Comparison of ENCODE assay signal across 29 cellular contexts in the genomic region with DNA sequence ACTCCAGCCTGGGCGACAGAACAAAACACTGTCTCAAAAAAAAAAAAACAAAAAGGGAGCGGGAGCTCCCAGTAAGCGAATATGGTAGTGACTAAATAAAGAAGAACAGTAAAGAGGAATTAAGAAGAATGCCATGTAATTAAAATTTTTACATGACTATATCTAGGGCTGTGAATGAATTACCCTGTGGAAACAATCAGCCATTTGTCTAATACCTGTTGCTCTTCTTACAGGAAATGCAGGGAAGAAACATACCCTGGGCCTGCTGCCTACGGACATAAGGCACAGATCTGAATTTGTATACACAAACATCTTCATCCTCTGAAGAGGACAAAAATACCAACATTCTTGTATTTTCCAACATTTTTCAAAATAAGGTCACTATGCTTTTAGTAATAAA. TPM values are rescaled to one million over a fixed set of nuclear protein-coding genes. Genes with fewer than 3 reads are reported as not detected.
DNase-seq lines count a peak whose midpoint lies in the region; ATAC-seq and TF ChIP-seq lines count a peak whose summit lies in the region.
"Had no signal": no experiment of that assay in that cellular context is flagged by ENCODE, and none has a peak within 500 bp of the region (broad histone marks: within the 10 kb centered on the region; RNA-seq: fewer than 3 reads in every experiment).

No MANE protein-coding gene starts in this region.

- intact Hi-C loops in MCF 10A (cut with micrococcal nuclease) (no loop called here), breast epithelium (cut with DNase I; ENCODE audit: low total_unique reads) (no loop called here), ascending aorta (cut with DNase I) (loop anchor here (5.0 kb wide), 1 partner anchor 43 kb away; no protein-coding TSS in a partner anchor)

- WGBS in suprapubic skin = 67% methylated on average over 4 of the region's 4 CpGs

- no peaks in the 10 kb centered on the region for H3K36me3 Mint-ChIP-seq in MCF 10A (ENCODE audit: insufficient read depth, unreplicated experiment)
- H3K36me3 Mint-ChIP-seq: naive B cell had no signal

- BruUV-seq in MCF 10A (replicated peaks; lab: Mats Ljungman, UMichigan) = no TSS peak

- CTCF ChIA-PET in MCF 10A (lab: Yijun Ruan, JAX) = interaction anchor here (1.2 kb wide), 2 partner anchors 8 to 207 kb away, joined by 3 read pairs; no protein-coding TSS in a partner anchor

- peak overlapping the region; percentile 49 for H3K27ac Mint-ChIP-seq in MCF 10A (ENCODE audit: low read depth, unreplicated experiment)
- H3K27ac Mint-ChIP-seq: activated CD4-positive, alpha-beta memory T cell treated with anti-CD3 and anti-CD28 coated beads, Interleukin-2, amount 10 ng/mL, durations not matched to agents 7 days and 5 days; activated naive CD8-positive, alpha-beta T cell treated with anti-CD3 and anti-CD28 coated beads, Interleukin-2, amount 50 U/mL, for 24 hours; naive B cell; T-helper 17 cell had no signal

- peaks cover 0 to 26% of the 10 kb centered on the region in 2 donors for H3K4me1 ChIP-seq in breast epithelium
- H3K4me1 ChIP-seq in ascending aorta = peaks cover 7 to 35% of the 10 kb centered on the region in 2 donors
- H3K4me1 ChIP-seq in iPS-20b (ENCODE audit: insufficient read depth, low read length) = peaks cover 50% of the 10 kb centered on the region
- peaks cover 60% of the 10 kb centered on the region for H3K4me1 ChIP-seq in suprapubic skin
- H3K4me1 ChIP-seq: prostate gland had no signal

- H3K27ac ChIP-seq in breast epithelium = peak overlapping the region in 1 of 2 donors; percentile 61
- H3K27ac ChIP-seq in ascending aorta = peak overlapping the region; percentile 4 to 8
- no peak overlapping the region for H3K27ac ChIP-seq in iPS-20b (ENCODE audit: low read length)
- H3K27ac ChIP-seq in suprapubic skin = peak overlapping the region; percentile 50
- H3K27ac ChIP-seq: 22Rv1; BLaER1 treated with 17β-estradiol and CSF1 and Interleukin-3, amounts not matched to agents 10 nM and 100 nM; GM23248; prostate gland; transverse colon had no signal

- H3K4me1 Mint-ChIP-seq in MCF 10A (ENCODE audit: insufficient read depth, unreplicated experiment) = peaks cover 38% of the 10 kb centered on the region
- H3K4me1 Mint-ChIP-seq: activated CD4-positive, alpha-beta memory T cell treated with anti-CD3 and anti-CD28 coated beads, Interleukin-2, amount 10 ng/mL, durations not matched to agents 7 days and 5 days; activated naive CD8-positive, alpha-beta T cell treated with anti-CD3 and anti-CD28 coated beads, Interleukin-2, amount 50 U/mL, for 24 hours; naive B cell; T-helper 17 cell had no signal

- no peak for ATAC-seq in GM19452 (IDR thresholded peaks at IDR 0.05; ENCODE audit: unreplicated experiment)
- ATAC-seq: activated naive CD8-positive, alpha-beta T cell treated with anti-CD3 and anti-CD28 coated beads, Interleukin-2, amount 50 U/mL, for 24 hours; left lobe of liver; Panc1; T-helper 17 cell had no signal

- TF ChIP-seq EP300 in suprapubic skin (IDR thresholded peaks at IDR 0.05) = no peak

- H3K4me3 ChIP-seq in breast epithelium (no peak overlapping the region), ascending aorta (no peak overlapping the region), iPS-20b (ENCODE audit: low read length) (0 out of 2 replicates have a peak overlapping the region, but pooled peaks have one; percentile 21), suprapubic skin (no peak overlapping the region)
- H3K4me3 ChIP-seq: BLaER1 treated with 17β-estradiol and CSF1 and Interleukin-3, amounts not matched to agents 10 nM and 100 nM; GM23248; prostate gland; transverse colon had no signal

- no peaks in the 10 kb centered on the region for H3K27me3 ChIP-seq in breast epithelium
- no peaks in the 10 kb centered on the region for H3K27me3 ChIP-seq in ascending aorta
- H3K27me3 ChIP-seq in iPS-20b (ENCODE audit: insufficient read depth, low read length) = no peaks in the 10 kb centered on the region
- H3K27me3 ChIP-seq in suprapubic skin = no peaks in the 10 kb centered on the region
- H3K27me3 ChIP-seq: BLaER1 treated with 17β-estradiol and CSF1 and Interleukin-3, amounts not matched to agents 10 nM and 100 nM; transverse colon had no signal

- no peak overlapping the region; the same call in 1 of the 2 replicates for H3K9ac ChIP-seq in iPS-20b (ENCODE audit: low read depth, low read length)
- H3K9ac ChIP-seq: BLaER1 treated with 17β-estradiol and CSF1 and Interleukin-3, amounts not matched to agents 10 nM and 100 nM; GM23248 had no signal

- no peak for TF ChIP-seq POLR2A in breast epithelium (IDR thresholded peaks at IDR 0.05)
- TF ChIP-seq POLR2A in suprapubic skin (IDR thresholded peaks at IDR 0.05) = no peak

- H3K27me3 Mint-ChIP-seq in MCF 10A (ENCODE audit: insufficient read depth, unreplicated experiment) = no peaks in the 10 kb centered on the region
- H3K27me3 Mint-ChIP-seq: activated CD4-positive, alpha-beta memory T cell treated with anti-CD3 and anti-CD28 coated beads, Interleukin-2, amount 10 ng/mL, durations not matched to agents 7 days and 5 days; activated naive CD8-positive, alpha-beta T cell treated with anti-CD3 and anti-CD28 coated beads, Interleukin-2, amount 50 U/mL, for 24 hours had no signal

- H3K9me3 Mint-ChIP-seq in MCF 10A (ENCODE audit: unreplicated experiment) = no peaks in the 10 kb centered on the region
- H3K9me3 Mint-ChIP-seq: activated CD4-positive, alpha-beta memory T cell treated with anti-CD3 and anti-CD28 coated beads, Interleukin-2, amount 10 ng/mL, durations not matched to agents 7 days and 5 days; activated naive CD8-positive, alpha-beta T cell treated with anti-CD3 and anti-CD28 coated beads, Interleukin-2, amount 50 U/mL, for 24 hours; naive B cell had no signal

- POLR2A ChIA-PET in MCF 10A (lab: Yijun Ruan, JAX) = interaction anchor here (1.1 to 3.7 kb wide), 2 partner anchors 11 to 33 kb away, joined by 6 to 29 read pairs; partner anchors contain the start of gene WDFY3

- no peak for DNase-seq in MCF 10A (ENCODE audit: unreplicated experiment)
- no peak for DNase-seq in breast epithelium (ENCODE audit: low spot score in 2 of 2)
- no peak for DNase-seq in ascending aorta (ENCODE audit: low spot score in 2 of 2)
- DNase-seq in suprapubic skin (ENCODE audit: low spot score in 2 of 2) = no peak
- no peak for DNase-seq in NCI-H1417 treated with DMSO at 0.1 percent for 48 hours (lab: John Stamatoyannopoulos, UW)
- DNase-seq in NCI-H1930 (lab: John Stamatoyannopoulos, UW) = no peak
- DNase-seq: activated CD4-positive, alpha-beta memory T cell treated with anti-CD3 and anti-CD28 coated beads, Interleukin-2, amount 10 ng/mL, durations not matched to agents 7 days and 5 days; activated CD8-positive, alpha-beta memory T cell treated with anti-CD3 and anti-CD28 coated beads, Interleukin-2, amount 50 U/mL, for 4 hours; activated naive CD4-positive, alpha-beta T cell; activated naive CD8-positive, alpha-beta T cell treated with anti-CD3 and anti-CD28 coated beads, Interleukin-2, amount 50 U/mL, for 24 hours; cerebellar nuclear complex; DND-41; GF-D8; GM23248; hippocampal formation; naive B cell; NCI-H1436 treated with DMSO at 0.1 percent for 48 hours; NCI-H748 treated with DMSO at 0.1 percent for 48 hours; SHP77; stimulated activated CD4-positive, alpha-beta T cell treated with anti-CD3 and anti-CD28 coated beads, Interleukin-4, amount 100 ng/mL, for 4 hours; T-helper 17 cell; transverse colon had no signal

- H3K36me3 ChIP-seq in breast epithelium = no peaks in the 10 kb centered on the region
- H3K36me3 ChIP-seq in ascending aorta = no peaks in the 10 kb centered on the region
- no peaks in the 10 kb centered on the region for H3K36me3 ChIP-seq in iPS-20b (ENCODE audit: insufficient read depth, low read depth, low read length)
- no peaks in the 10 kb centered on the region for H3K36me3 ChIP-seq in suprapubic skin
- H3K36me3 ChIP-seq: prostate gland, transverse colon had no signal

- TF ChIP-seq CTCF in MCF 10A (IDR thresholded peaks at IDR 0.05; ENCODE audit: unreplicated experiment) (no peak), breast epithelium (IDR thresholded peaks at IDR 0.05) (no peak), ascending aorta (IDR thresholded peaks at IDR 0.05) (no peak), suprapubic skin (IDR thresholded peaks at IDR 0.05) (no peak)

- H3K4me3 Mint-ChIP-seq in MCF 10A (ENCODE audit: unreplicated experiment) = no peak overlapping the region
- H3K4me3 Mint-ChIP-seq: activated CD4-positive, alpha-beta memory T cell treated with anti-CD3 and anti-CD28 coated beads, Interleukin-2, amount 10 ng/mL, durations not matched to agents 7 days and 5 days; activated naive CD8-positive, alpha-beta T cell treated with anti-CD3 and anti-CD28 coated beads, Interleukin-2, amount 50 U/mL, for 24 hours; naive B cell; T-helper 17 cell had no signal

- H3K9me3 ChIP-seq in breast epithelium (no peaks in the 10 kb centered on the region), ascending aorta (no peaks in the 10 kb centered on the region), iPS-20b (ENCODE audit: insufficient read depth, low read depth, low read length) (no peaks in the 10 kb centered on the region), suprapubic skin (no peaks in the 10 kb centered on the region)
- H3K9me3 ChIP-seq: prostate gland, transverse colon had no signal

RNA-seq across cellular contexts. Expression of gene WDFY3, which starts 11.3 kb away (rescaled TPM):
- 73.7 and 90.7 TPM in 2 replicates for total RNA-seq in MCF 10A (2022)
- total RNA-seq in breast epithelium = 100 to 1,000 TPM; 119 to 156 (median 125) TPM
- 30.2 TPM for total RNA-seq in ascending aorta
- total RNA-seq in suprapubic skin = 100 to 1,000 TPM in 3 of 4 donors, 10 to 100 TPM in 1; 79.2 to 244 (median 119) TPM
